18 cellular contexts compared by ENCODE assay signal in the genomic region with DNA sequence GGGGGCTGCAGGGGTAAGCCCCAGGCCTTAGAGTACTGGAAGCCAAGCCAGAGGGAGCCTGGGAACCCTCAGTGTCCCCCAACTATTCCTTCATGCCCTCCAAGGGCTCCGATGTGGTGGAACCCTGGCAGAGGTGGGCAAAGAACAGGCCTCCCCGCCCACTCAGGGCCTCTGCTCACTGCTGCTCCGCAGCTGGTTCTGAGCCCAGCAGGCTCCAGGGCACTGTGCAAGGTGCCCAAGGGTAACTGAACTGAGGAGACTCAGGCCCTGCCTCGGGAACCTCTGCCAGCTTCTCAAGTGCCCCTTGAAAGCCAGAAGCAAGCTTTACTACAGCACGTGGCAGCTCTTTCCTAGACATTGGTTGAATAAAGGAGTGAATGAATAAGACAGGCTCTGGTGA. TPM values are rescaled to one million over a fixed set of nuclear protein-coding genes. Genes with fewer than 3 reads are reported as not detected.
"Had no signal": no experiment of that assay in that cellular context is flagged by ENCODE, and none has a peak within 500 bp of the region (broad histone marks: within the 10 kb centered on the region; RNA-seq: fewer than 3 reads in every experiment).

No MANE protein-coding gene starts in this region.

- H3K27ac ChIP-seq: prostate gland had no signal

- DNase-seq: activated CD4-positive, alpha-beta T cell treated with anti-CD3 and anti-CD28 coated beads for 1 hour; activated CD4-positive, alpha-beta T cell treated with anti-CD3 and anti-CD28 coated beads, Interleukin-2, amount 50 U/mL, for 1 hour; activated CD8-positive, alpha-beta T cell treated with anti-CD3 and anti-CD28 coated beads, Interleukin-2, amount 10 ng/mL, durations not matched to agents 7 days and 5 days; amniotic stem cell; effector CD4-positive, alpha-beta T cell; erythroblast; foreskin fibroblast; midbrain; natural killer cell; stimulated activated CD4-positive, alpha-beta T cell treated with anti-CD3 and anti-CD28 coated beads, Interleukin-2, amount 100 ng/mL, for 48 hours; stimulated activated CD8-positive, alpha-beta memory T cell treated with anti-CD3 and anti-CD28 coated beads, Interleukin-4, amount 100 ng/mL, for 48 hours; stimulated activated naive B cell treated with anti-CD40 and anti-IgM and Interleukin-4, amounts not matched to agents 10 μg/mL and 1 μg/mL and 100 μg/mL, for 72 hours; T-cell had no signal

- H3K4me3 ChIP-seq: prostate gland had no signal

- FAIRE-seq: TTC549 had no signal

- H3K4me1 ChIP-seq: prostate gland had no signal

- H3K36me3 ChIP-seq: prostate gland had no signal

- ATAC-seq: activated CD8-positive, alpha-beta T cell treated with anti-CD3 and anti-CD28 coated beads, Interleukin-2, amount 10 ng/mL, durations not matched to agents 7 days and 5 days; left lobe of liver; natural killer cell; stimulated activated naive B cell treated with anti-CD40 and anti-IgM and Interleukin-4, amounts not matched to agents 10 μg/mL and 1 μg/mL and 100 μg/mL, for 72 hours; T-cell had no signal

- H3K9me3 ChIP-seq: prostate gland had no signal

RNA-seq across cellular contexts. Expression of a gene that starts 54.8 kb away (rescaled TPM):
- total RNA-seq: bronchial epithelial cell, osteocyte had no signal
